Comparison of ENCODE assay signal across 15 cellular contexts in genomic region chr15:36884404-36885335, GRCh38.
DNase-seq lines count a peak whose midpoint lies in the region; ATAC-seq and TF ChIP-seq lines count a peak whose summit lies in the region.
"Had no signal": no experiment of that assay in that cellular context is flagged by ENCODE, and none has a peak within 500 bp of the region (broad histone marks: within the 10 kb centered on the region; RNA-seq: fewer than 3 reads in every experiment).

No MANE protein-coding gene starts in this region.

- H3K4me1 ChIP-seq in BE2C (peaks cover 20% of the 10 kb centered on the region), endodermal cell (ENCODE audit: control insufficient read depth, insufficient read depth, low read length) (peaks cover 28% of the 10 kb centered on the region)

- TF ChIP-seq EP300 in neural cell (conservative IDR thresholded peaks at IDR 0.05; ENCODE audit: poor library complexity, severe bottlenecking), result no peak

- H3F3A ChIP-seq in neural cell (ENCODE audit: insufficient read depth, low read length, poor library complexity, severe bottlenecking), result peaks cover 4% of the 10 kb centered on the region

- no peaks in the 10 kb centered on the region for H3K36me3 Mint-ChIP-seq in endodermal cell (ENCODE audit: low read depth)

- H3K27me3 ChIP-seq in BE2C (no peaks in the 10 kb centered on the region), endodermal cell (ENCODE audit: control insufficient read depth, insufficient read depth, low read length, poor library complexity, severe bottlenecking) (peaks cover 100% of the 10 kb centered on the region), neural cell (ENCODE audit: insufficient read depth, low read depth, low read length) (peaks cover 34% of the 10 kb centered on the region)

- H3K27me3 Mint-ChIP-seq in endodermal cell (ENCODE audit: insufficient read depth), result peaks cover 100% of the 10 kb centered on the region

- no peak for TF ChIP-seq CTCF in BE2C (IDR thresholded peaks at IDR 0.05; ENCODE audit: low read depth, low read length)
- TF ChIP-seq CTCF in endodermal cell (conservative IDR thresholded peaks at IDR 0.05), result no peak
- no peak for TF ChIP-seq CTCF in neural cell (IDR thresholded peaks at IDR 0.05; ENCODE audit: poor library complexity, severe bottlenecking)

- no peaks in the 10 kb centered on the region for H4K20me1 ChIP-seq in neural cell (ENCODE audit: insufficient read depth)

- H3K9ac ChIP-seq in endodermal cell (ENCODE audit: extremely low read depth, low read length, poor library complexity, severe bottlenecking) (no peak overlapping the region), neural cell (ENCODE audit: low read length) (peak overlapping the region; percentile 2)

- H3K4me1 Mint-ChIP-seq in endodermal cell, result peaks cover 69% of the 10 kb centered on the region

- POLR2A ChIA-PET in HEK293T (lab: Yijun Ruan, JAX), result interaction anchor here (0.6 to 2.2 kb wide), 2 partner anchors 216 to 544 kb away, joined by 3 to 9 read pairs; partner anchors contain the start of gene MEIS2

- H3K27ac ChIP-seq in endodermal cell (ENCODE audit: low read depth, low read length) (peak overlapping the region; percentile 99), neural cell (ENCODE audit: low read length) (no peak overlapping the region)
- H3K27ac ChIP-seq: right lobe of liver had no signal

- DNase-seq in BE2C (no peak), NCI-H69 (lab: John Stamatoyannopoulos, UW) (peak; percentile 63), endodermal cell (no peak), HEK293T (ENCODE audit: extremely low spot score) (no peak)
- DNase-seq in activated naive CD4-positive, alpha-beta T cell treated with anti-CD3 and anti-CD28 coated beads, Interleukin-2, amount 50 U/mL, for 16 hours, result no peak
- DNase-seq in stimulated activated naive CD8-positive, alpha-beta T cell treated with anti-CD3 and anti-CD28 coated beads, Interleukin-15, Interleukin-2, amounts not matched to agents 100 U/mL and 50 U/mL, for 24 hours, result no peak
- DNase-seq: activated CD4-positive, alpha-beta T cell treated with anti-CD3 and anti-CD28 coated beads for 1 hour had no signal

- no peaks in the 10 kb centered on the region for H3K9me2 ChIP-seq in neural cell (ENCODE audit: insufficient read depth, low read length)

- H3K9me3 Mint-ChIP-seq in endodermal cell, result no peaks in the 10 kb centered on the region
- H3K9me3 Mint-ChIP-seq: activated naive CD4-positive, alpha-beta T cell treated with anti-CD3 and anti-CD28 coated beads for 36 hours; CD4-positive, alpha-beta T cell had no signal

- H3K27ac Mint-ChIP-seq in endodermal cell, result no peak overlapping the region
- H3K27ac Mint-ChIP-seq: activated naive CD4-positive, alpha-beta T cell treated with anti-CD3 and anti-CD28 coated beads for 36 hours; CD4-positive, alpha-beta T cell; effector memory CD8-positive, alpha-beta T cell; naive thymus-derived CD4-positive, alpha-beta T cell; T-helper 17 cell had no signal

- H3K4me3 Mint-ChIP-seq in endodermal cell, result no peak overlapping the region
- H3K4me3 Mint-ChIP-seq: activated naive CD4-positive, alpha-beta T cell treated with anti-CD3 and anti-CD28 coated beads for 36 hours; CD4-positive, alpha-beta T cell; T-helper 17 cell had no signal

- CTCF ChIA-PET in HEK293T (lab: Yijun Ruan, JAX), result interaction anchor here (0.6 to 1.1 kb wide), 4 partner anchors 10 to 229 kb away, joined by 3 to 4 read pairs (median 3); no protein-coding TSS in a partner anchor

- H3K9me3 ChIP-seq in BE2C (no peaks in the 10 kb centered on the region), endodermal cell (ENCODE audit: control insufficient read depth, low read length) (no peaks in the 10 kb centered on the region), neural cell (ENCODE audit: low read length) (no peaks in the 10 kb centered on the region)
- H3K9me3 ChIP-seq: right lobe of liver had no signal

- peaks cover 31% of the 10 kb centered on the region for H3K79me2 ChIP-seq in neural cell (replicated peaks; ENCODE audit: insufficient read depth, low read length)

- whole genome bisulfite sequencing in endodermal cell (ENCODE audit: insufficient coverage in 1 of 2, insufficient read length in 1 of 2), 2 experiments, result 9 to 20% methylated on average over 5 to 8 of the region's 10 CpGs

- peak overlapping the region; percentile 6 for H3K4me2 ChIP-seq in neural cell (ENCODE audit: low read length)

- ATAC-seq in stimulated activated naive CD8-positive, alpha-beta T cell treated with anti-CD3 and anti-CD28 coated beads, Interleukin-15, Interleukin-2, amounts not matched to agents 100 U/mL and 50 U/mL, for 24 hours, result no peak
- ATAC-seq in GM18907 (IDR thresholded peaks at IDR 0.05; ENCODE audit: unreplicated experiment), result no peak
- ATAC-seq: effector memory CD8-positive, alpha-beta T cell; naive thymus-derived CD4-positive, alpha-beta T cell had no signal

- H3K36me3 ChIP-seq in BE2C (no peaks in the 10 kb centered on the region), endodermal cell (ENCODE audit: control insufficient read depth, insufficient read depth, low read length) (no peaks in the 10 kb centered on the region), neural cell (ENCODE audit: insufficient read depth, low read length) (no peaks in the 10 kb centered on the region)
- H3K36me3 ChIP-seq: right lobe of liver had no signal

- H2AFZ ChIP-seq in neural cell (ENCODE audit: low read depth, low read length), result no peak overlapping the region

- H3K4me3 ChIP-seq in BE2C (ENCODE audit: low read depth, low read length) (peak overlapping the region; percentile 54), endodermal cell (ENCODE audit: low read length) (peak overlapping the region; percentile 66), neural cell (ENCODE audit: low read length) (peak overlapping the region; percentile 52)

- TF ChIP-seq RAD21 in neural cell (conservative IDR thresholded peaks at IDR 0.05), result no peak

TF ChIP-seq in neural cell, 6 proteins besides CTCF, POLR2A, EP300 and RAD21 (continues in another document):
- TF ChIP-seq POLR2AphosphoS5 (IDR thresholded peaks at IDR 0.05), result no peak
- no peak for TF ChIP-seq TAF1 (IDR thresholded peaks at IDR 0.05; ENCODE audit: low read depth)
- no peak for TF ChIP-seq REST (IDR thresholded peaks at IDR 0.05; ENCODE audit: borderline replicate concordance)
- TF ChIP-seq EZH2 (IDR thresholded peaks at IDR 0.05; ENCODE audit: borderline replicate concordance, insufficient read depth, low read length, poor library complexity, severe bottlenecking), result no peak
- no peak for TF ChIP-seq MXI1 (conservative IDR thresholded peaks at IDR 0.05; ENCODE audit: poor library complexity, severe bottlenecking)

TF ChIP-seq in HEK293T, 16 proteins besides CTCF, POLR2A, EP300 and RAD21:
- TF ChIP-seq NFRKB (IDR thresholded peaks at IDR 0.05), result no peak
- TF ChIP-seq FOXM1 (IDR thresholded peaks at IDR 0.05; ENCODE audit: borderline replicate concordance), result no peak
- no peak for TF ChIP-seq ARNT (IDR thresholded peaks at IDR 0.05)
- TF ChIP-seq ZNF384 (IDR thresholded peaks at IDR 0.05), result no peak
- no peak for TF ChIP-seq SP1 (IDR thresholded peaks at IDR 0.05)
- TF ChIP-seq ELF4 (IDR thresholded peaks at IDR 0.05), result no peak
- no peak for TF ChIP-seq LEF1 (IDR thresholded peaks at IDR 0.05; ENCODE audit: borderline replicate concordance)
- no peak for TF ChIP-seq FOXA1 (IDR thresholded peaks at IDR 0.05)
- TF ChIP-seq TARDBP (IDR thresholded peaks at IDR 0.05), result no peak
- TF ChIP-seq HDGF (IDR thresholded peaks at IDR 0.05; ENCODE audit: borderline replicate concordance), result no peak
- TF ChIP-seq PKNOX1 (IDR thresholded peaks at IDR 0.05), result no peak
- TF ChIP-seq BHLHE40 (IDR thresholded peaks at IDR 0.05; ENCODE audit: borderline replicate concordance), result no peak
- TF ChIP-seq CTBP1 (IDR thresholded peaks at IDR 0.05; ENCODE audit: borderline replicate concordance), result no peak
TF ChIP-seq in HEK293T: peak in this region for 0.
